Comparison of ENCODE assay signal across 1 cellular context in the genomic region with DNA sequence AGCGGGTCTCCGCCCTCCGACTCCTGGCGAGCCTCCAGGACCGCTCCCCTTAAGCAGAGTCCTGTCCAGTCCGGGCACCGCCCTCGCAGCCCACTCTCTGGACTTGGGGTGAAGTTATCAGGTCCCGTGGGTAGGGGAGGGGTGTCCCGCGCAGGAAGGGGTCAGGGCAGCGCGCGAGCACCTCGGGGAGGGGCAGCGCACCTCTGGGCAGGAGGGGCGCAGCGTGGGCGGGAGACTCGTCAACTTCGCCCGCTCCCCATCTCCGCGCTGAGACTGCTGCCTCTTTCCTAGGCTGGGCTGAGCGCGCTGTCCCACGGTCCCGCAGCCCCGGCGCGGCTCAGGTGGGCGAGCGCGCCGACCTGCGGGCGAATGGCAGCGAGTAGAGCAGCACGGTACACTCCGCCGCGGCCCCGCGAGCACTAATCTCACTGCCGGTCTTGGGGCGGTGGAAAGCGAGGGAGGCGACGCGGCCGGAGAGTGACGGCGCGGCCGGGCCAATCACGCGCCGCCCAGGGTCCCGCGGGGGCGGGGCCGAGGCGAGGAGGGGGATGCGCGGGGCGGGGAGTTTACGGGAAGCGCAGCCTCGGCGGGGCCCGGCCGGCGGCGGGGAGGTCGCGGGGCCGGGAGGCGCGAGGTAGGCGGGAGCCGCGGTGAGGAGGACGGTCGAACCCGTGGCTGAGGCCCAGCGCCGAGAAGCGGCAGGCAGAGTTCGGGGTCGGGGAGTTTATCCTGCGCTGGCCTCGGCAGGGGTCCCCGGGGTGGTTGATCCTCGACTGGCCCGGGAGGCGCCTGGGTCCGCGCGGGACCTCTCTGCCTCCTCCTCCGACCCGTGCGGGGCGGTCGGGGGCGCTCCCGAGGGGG.
TF ChIP-seq lines count a peak whose summit lies in the region.

MAN1A1 (minus strand) TSS at position 421 of the 861 bp plus-strand sequence. CDS start 696 bp downstream, outside the sequence.

TF ChIP-seq in HepG2, 621 proteins besides CTCF, POLR2A, EP300 and RAD21 (continued from another document and continues in another):
- no peak; the same call in 1 of the 2 replicates for TF ChIP-seq RNF219 (CRISPR knock-in tag; IDR thresholded peaks at IDR 0.05)
- TF ChIP-seq ZNF354B (CRISPR knock-in tag; IDR thresholded peaks at IDR 0.05): 0 out of 2 replicates have a peak, but pooled peaks have one; percentile 35
- TF ChIP-seq ZNF33A (CRISPR knock-in tag; IDR thresholded peaks at IDR 0.05; ENCODE audit: borderline replicate concordance): 0 out of 2 replicates have a peak, but pooled peaks have one; percentile 6
- TF ChIP-seq, protein P1, sequence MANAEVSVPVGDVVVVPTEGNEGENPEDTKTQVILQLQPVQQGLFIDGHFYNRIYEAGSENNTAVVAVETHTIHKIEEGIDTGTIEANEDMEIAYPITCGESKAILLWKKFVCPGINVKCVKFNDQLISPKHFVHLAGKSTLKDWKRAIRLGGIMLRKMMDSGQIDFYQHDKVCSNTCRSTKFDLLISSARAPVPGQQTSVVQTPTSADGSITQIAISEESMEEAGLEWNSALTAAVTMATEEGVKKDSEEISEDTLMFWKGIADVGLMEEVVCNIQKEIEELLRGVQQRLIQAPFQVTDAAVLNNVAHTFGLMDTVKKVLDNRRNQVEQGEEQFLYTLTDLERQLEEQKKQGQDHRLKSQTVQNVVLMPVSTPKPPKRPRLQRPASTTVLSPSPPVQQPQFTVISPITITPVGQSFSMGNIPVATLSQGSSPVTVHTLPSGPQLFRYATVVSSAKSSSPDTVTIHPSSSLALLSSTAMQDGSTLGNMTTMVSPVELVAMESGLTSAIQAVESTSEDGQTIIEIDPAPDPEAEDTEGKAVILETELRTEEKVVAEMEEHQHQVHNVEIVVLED (CRISPR knock-in tag; IDR thresholded peaks at IDR 0.05; ENCODE audit: borderline replicate concordance): peak; percentile 65
- 0 out of 2 replicates have a peak, but pooled peaks have one; percentile 37 for TF ChIP-seq ZNF280D (CRISPR knock-in tag; IDR thresholded peaks at IDR 0.05)
- peak; percentile 48; the same call in 1 of the 2 replicates for TF ChIP-seq KLF12 (CRISPR knock-in tag; IDR thresholded peaks at IDR 0.05; ENCODE audit: borderline replicate concordance)
- 0 out of 2 replicates have a peak, but pooled peaks have one; percentile 10 for TF ChIP-seq ZNF20 (CRISPR knock-in tag; IDR thresholded peaks at IDR 0.05)
- peak; percentile 87 for TF ChIP-seq ETV6 (CRISPR knock-in tag; conservative IDR thresholded peaks at IDR 0.05)
- TF ChIP-seq ZNF883 (CRISPR knock-in tag; IDR thresholded peaks at IDR 0.05; ENCODE audit: not compliant biosample characterization): peak; percentile 72
- peak; percentile 80; the same call in 1 of the 2 replicates for TF ChIP-seq ZC3H4 (CRISPR knock-in tag; IDR thresholded peaks at IDR 0.05; ENCODE audit: borderline replicate concordance)
- TF ChIP-seq ZBED4 (CRISPR knock-in tag; IDR thresholded peaks at IDR 0.05; ENCODE audit: borderline replicate concordance): peak; percentile 91
- TF ChIP-seq HNF4G (IDR thresholded peaks at IDR 0.05; ENCODE audit: borderline replicate concordance, low read depth, low read length): peak; percentile 16; the same call in 1 of the 2 replicates
- 0 out of 2 replicates have a peak, but pooled peaks have one; percentile 6 for TF ChIP-seq HNF4G (CRISPR knock-in tag; IDR thresholded peaks at IDR 0.05; ENCODE audit: borderline replicate concordance, low read depth)
- no peak for TF ChIP-seq SUZ12 (IDR thresholded peaks at IDR 0.05; ENCODE audit: low read depth, low read length)
- TF ChIP-seq MZF1 (CRISPR knock-in tag; IDR thresholded peaks at IDR 0.05; ENCODE audit: borderline replicate concordance): no peak
- TF ChIP-seq RXRA (CRISPR knock-in tag; IDR thresholded peaks at IDR 0.05): peak; percentile 73; the same call in 1 of the 2 replicates
- no peak for TF ChIP-seq RFX5 (IDR thresholded peaks at IDR 0.05; ENCODE audit: low read depth, low read length)
- TF ChIP-seq ZXDC (CRISPR knock-in tag; IDR thresholded peaks at IDR 0.05): peak; percentile 19; the same call in 1 of the 2 replicates
- TF ChIP-seq HNRNPH1 (optimal IDR thresholded peaks at IDR 0.05; ENCODE audit: low read depth, low read length): no peak
- TF ChIP-seq ZUFSP (CRISPR knock-in tag; IDR thresholded peaks at IDR 0.05; ENCODE audit: borderline replicate concordance): no peak
- TF ChIP-seq ZNF296 (CRISPR knock-in tag; conservative IDR thresholded peaks at IDR 0.05): peak; percentile 45; the same call in 1 of the 2 replicates
- TF ChIP-seq ZNF720 (CRISPR knock-in tag; IDR thresholded peaks at IDR 0.05): no peak
- TF ChIP-seq XBP1 (CRISPR knock-in tag; IDR thresholded peaks at IDR 0.05): no peak
- no peak for TF ChIP-seq MBNL3 (CRISPR knock-in tag; conservative IDR thresholded peaks at IDR 0.05)
- TF ChIP-seq, protein P2, sequence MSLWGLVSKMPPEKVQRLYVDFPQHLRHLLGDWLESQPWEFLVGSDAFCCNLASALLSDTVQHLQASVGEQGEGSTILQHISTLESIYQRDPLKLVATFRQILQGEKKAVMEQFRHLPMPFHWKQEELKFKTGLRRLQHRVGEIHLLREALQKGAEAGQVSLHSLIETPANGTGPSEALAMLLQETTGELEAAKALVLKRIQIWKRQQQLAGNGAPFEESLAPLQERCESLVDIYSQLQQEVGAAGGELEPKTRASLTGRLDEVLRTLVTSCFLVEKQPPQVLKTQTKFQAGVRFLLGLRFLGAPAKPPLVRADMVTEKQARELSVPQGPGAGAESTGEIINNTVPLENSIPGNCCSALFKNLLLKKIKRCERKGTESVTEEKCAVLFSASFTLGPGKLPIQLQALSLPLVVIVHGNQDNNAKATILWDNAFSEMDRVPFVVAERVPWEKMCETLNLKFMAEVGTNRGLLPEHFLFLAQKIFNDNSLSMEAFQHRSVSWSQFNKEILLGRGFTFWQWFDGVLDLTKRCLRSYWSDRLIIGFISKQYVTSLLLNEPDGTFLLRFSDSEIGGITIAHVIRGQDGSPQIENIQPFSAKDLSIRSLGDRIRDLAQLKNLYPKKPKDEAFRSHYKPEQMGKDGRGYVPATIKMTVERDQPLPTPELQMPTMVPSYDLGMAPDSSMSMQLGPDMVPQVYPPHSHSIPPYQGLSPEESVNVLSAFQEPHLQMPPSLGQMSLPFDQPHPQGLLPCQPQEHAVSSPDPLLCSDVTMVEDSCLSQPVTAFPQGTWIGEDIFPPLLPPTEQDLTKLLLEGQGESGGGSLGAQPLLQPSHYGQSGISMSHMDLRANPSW (CRISPR knock-in tag; IDR thresholded peaks at IDR 0.05; ENCODE audit: borderline replicate concordance): no peak
- TF ChIP-seq, protein P3, sequence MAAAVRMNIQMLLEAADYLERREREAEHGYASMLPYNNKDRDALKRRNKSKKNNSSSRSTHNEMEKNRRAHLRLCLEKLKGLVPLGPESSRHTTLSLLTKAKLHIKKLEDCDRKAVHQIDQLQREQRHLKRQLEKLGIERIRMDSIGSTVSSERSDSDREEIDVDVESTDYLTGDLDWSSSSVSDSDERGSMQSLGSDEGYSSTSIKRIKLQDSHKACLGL (CRISPR knock-in tag; IDR thresholded peaks at IDR 0.05): peak; percentile 12; the same call in 1 of the 2 replicates
- TF ChIP-seq SNAPC5 (CRISPR knock-in tag; IDR thresholded peaks at IDR 0.05; ENCODE audit: borderline replicate concordance): no peak
- TF ChIP-seq TARDBP (CRISPR knock-in tag; IDR thresholded peaks at IDR 0.05): peak; percentile 80
- peak; percentile 91 for TF ChIP-seq ZNF563 (CRISPR knock-in tag; IDR thresholded peaks at IDR 0.05)
- peak; percentile 79 for TF ChIP-seq GATAD1 (CRISPR knock-in tag; IDR thresholded peaks at IDR 0.05)
